12 cellular contexts compared by ENCODE assay signal in the genomic region with DNA sequence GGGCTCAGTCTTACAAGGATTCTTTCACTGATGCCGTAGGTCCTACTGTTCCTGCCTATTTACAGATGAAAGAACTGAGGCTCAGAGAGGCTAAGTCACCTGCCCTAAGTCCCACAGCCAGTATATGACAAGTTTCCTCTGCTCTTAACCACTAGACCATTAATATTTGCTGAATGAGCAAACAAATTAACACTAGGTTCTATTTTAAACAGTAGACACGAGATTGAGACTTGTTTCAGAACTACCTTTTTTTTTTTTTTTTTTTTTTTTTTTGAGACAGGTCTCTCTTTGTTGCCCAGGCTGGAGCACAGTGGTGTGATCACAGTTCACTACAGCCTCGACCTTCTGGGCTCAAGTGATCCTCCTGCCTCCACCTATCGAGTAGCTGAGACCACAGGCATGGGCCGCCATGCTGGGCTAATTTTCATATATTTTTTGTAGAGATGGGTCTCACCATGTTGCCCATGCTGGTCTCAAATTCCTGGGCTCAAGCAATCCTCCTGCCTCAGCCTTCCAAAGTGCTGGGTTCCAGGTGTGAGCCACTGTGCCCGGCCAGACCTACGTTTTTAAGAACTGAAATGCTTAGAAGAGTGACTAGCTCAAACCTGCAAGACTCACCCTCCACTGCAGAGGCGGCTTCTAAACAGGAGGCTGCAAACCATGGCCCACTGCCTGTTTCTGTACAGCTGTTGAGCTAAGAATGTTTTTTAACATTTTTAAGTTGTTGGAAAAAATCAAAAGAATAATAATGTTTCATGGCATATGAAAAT. TPM values are rescaled to one million over a fixed set of nuclear protein-coding genes. Genes with fewer than 3 reads are reported as not detected.
DNase-seq lines count a peak whose midpoint lies in the region; ATAC-seq and TF ChIP-seq lines count a peak whose summit lies in the region.
"Had no signal": no experiment of that assay in that cellular context is flagged by ENCODE, and none has a peak within 500 bp of the region (broad histone marks: within the 10 kb centered on the region; RNA-seq: fewer than 3 reads in every experiment).

No MANE protein-coding gene starts in this region.

- DNase-seq in activated naive CD4-positive, alpha-beta T cell treated with anti-CD3 and anti-CD28 coated beads, Interleukin-2, amount 50 U/mL, for 72 hours (ENCODE audit: low spot score in 2 of 2): no peak
- DNase-seq in chondrocyte (ENCODE audit: low spot score) (no peak), NCI-H82 treated with DMSO at 0.1 percent for 48 hours (lab: John Stamatoyannopoulos, UW; ENCODE audit: unreplicated experiment) (no peak)
- DNase-seq in effector CD4-positive, alpha-beta T cell: no peak
- DNase-seq: erythroblast, small intestine had no signal

- TF ChIP-seq CTCF in chondrocyte (IDR thresholded peaks at IDR 0.05): no peak

- H3K4me3 ChIP-seq in duodenal mucosa (ENCODE audit: low read depth in 1 of 2, low read length in 2 of 2): no peak overlapping the region

- H3K27ac Mint-ChIP-seq in activated naive CD4-positive, alpha-beta T cell treated with anti-CD3 and anti-CD28 coated beads, Interleukin-2, amount 50 U/mL, for 72 hours: peak overlapping the region in 1 of 2 donors; percentile 50
- H3K27ac Mint-ChIP-seq in chondrocyte (ENCODE audit: unreplicated experiment): no peak overlapping the region
- H3K27ac Mint-ChIP-seq: activated naive CD4-positive, alpha-beta T cell treated with anti-CD3 and anti-CD28 coated beads for 36 hours had no signal

- no peak overlapping the region for H3K4me3 Mint-ChIP-seq in chondrocyte (ENCODE audit: unreplicated experiment)
- H3K4me3 Mint-ChIP-seq: activated naive CD4-positive, alpha-beta T cell treated with anti-CD3 and anti-CD28 coated beads for 36 hours; T-helper 1 cell treated with Interleukin-12 subunit alpha and Interleukin-12 subunit beta and Interleukin-4 antibody, amounts not matched to agents 30 μg/mL and 1 μg/mL, for 36 hours had no signal

- H3K4me1 Mint-ChIP-seq in chondrocyte (ENCODE audit: low read depth): peaks cover 51% of the 10 kb centered on the region

- H3K27ac ChIP-seq in duodenal mucosa (ENCODE audit: low read depth, low read length): peak overlapping the region; percentile 17

- no peaks in the 10 kb centered on the region for H3K9me3 Mint-ChIP-seq in activated naive CD4-positive, alpha-beta T cell treated with anti-CD3 and anti-CD28 coated beads, Interleukin-2, amount 50 U/mL, for 72 hours
- no peaks in the 10 kb centered on the region for H3K9me3 Mint-ChIP-seq in chondrocyte (ENCODE audit: low read depth)
- H3K9me3 Mint-ChIP-seq: activated naive CD4-positive, alpha-beta T cell treated with anti-CD3 and anti-CD28 coated beads for 36 hours; T-helper 1 cell treated with Interleukin-12 subunit alpha and Interleukin-12 subunit beta and Interleukin-4 antibody, amounts not matched to agents 30 μg/mL and 1 μg/mL, for 36 hours had no signal

- no peaks in the 10 kb centered on the region for H3K9me3 ChIP-seq in duodenal mucosa (ENCODE audit: control insufficient read depth in 1 of 2, low read length in 2 of 2)

- no peaks in the 10 kb centered on the region for H3K36me3 ChIP-seq in duodenal mucosa (ENCODE audit: control insufficient read depth in 1 of 2, insufficient read depth in 2 of 2, low read length in 2 of 2)

- H3K36me3 Mint-ChIP-seq in activated naive CD4-positive, alpha-beta T cell treated with anti-CD3 and anti-CD28 coated beads, Interleukin-2, amount 50 U/mL, for 72 hours: peaks cover 8 to 40% of the 10 kb centered on the region in 2 donors
- peaks cover 5% of the 10 kb centered on the region for H3K36me3 Mint-ChIP-seq in chondrocyte (ENCODE audit: low read depth)

- H3K27me3 Mint-ChIP-seq in chondrocyte (ENCODE audit: low read depth): no peaks in the 10 kb centered on the region

- H3K9ac ChIP-seq in duodenal mucosa (ENCODE audit: low read depth in 1 of 2, low read length in 2 of 2): no peak overlapping the region

- no peaks in the 10 kb centered on the region for H3K27me3 ChIP-seq in duodenal mucosa (ENCODE audit: control insufficient read depth in 1 of 2, insufficient read depth in 2 of 2, low read length in 2 of 2)

- H3K4me1 ChIP-seq in duodenal mucosa (ENCODE audit: control insufficient read depth in 1 of 2, insufficient read depth in 2 of 2, low read length in 2 of 2): peaks cover 36 to 43% of the 10 kb centered on the region in 2 donors

- ATAC-seq in GM18498 (IDR thresholded peaks at IDR 0.05; ENCODE audit: unreplicated experiment): peak; percentile 61
- peak; percentile 54 for ATAC-seq in GM19463 (IDR thresholded peaks at IDR 0.05; ENCODE audit: unreplicated experiment)
- ATAC-seq in HG03103 (IDR thresholded peaks at IDR 0.05; ENCODE audit: low read depth, unreplicated experiment): peak; percentile 41
- ATAC-seq in activated naive CD4-positive, alpha-beta T cell treated with anti-CD3 and anti-CD28 coated beads, Interleukin-2, amount 50 U/mL, for 72 hours: no peak

RNA-seq across cellular contexts. Expression of gene SYNE3, which starts 12.9 kb away (rescaled TPM):
- 10 to 100 TPM in 1 of 2 donors, 1 to 10 TPM in 1; 9.9 to 73.8 TPM for total RNA-seq in activated naive CD4-positive, alpha-beta T cell treated with anti-CD3 and anti-CD28 coated beads, Interleukin-2, amount 50 U/mL, for 72 hours
- 21.4 to 22.3 TPM (median 22.0 TPM) in 3 replicates for total RNA-seq in chondrocyte

RNA-seq across cellular contexts. Expression of gene GLRX5, which starts 31.3 kb away (rescaled TPM):
- 10 to 100 TPM; 36.0 to 45.9 TPM for total RNA-seq in activated naive CD4-positive, alpha-beta T cell treated with anti-CD3 and anti-CD28 coated beads, Interleukin-2, amount 50 U/mL, for 72 hours
- total RNA-seq in chondrocyte: 30.9 to 38.9 TPM (median 33.4 TPM) in 3 replicates

Comparison
In these comparisons a context has a peak if more than half of its experiments do, and no peak if none do; other contexts are left out.
1. ATAC-seq: peak in GM18498 (single experiment), GM19463 (single experiment) and HG03103 (single experiment); none in activated naive CD4-positive, alpha-beta T cell treated with anti-CD3 and anti-CD28 coated beads, Interleukin-2, amount 50 U/mL, for 72 hours (0 of 2).